Comparison of ENCODE assay signal across 1 cellular context in the genomic region with DNA sequence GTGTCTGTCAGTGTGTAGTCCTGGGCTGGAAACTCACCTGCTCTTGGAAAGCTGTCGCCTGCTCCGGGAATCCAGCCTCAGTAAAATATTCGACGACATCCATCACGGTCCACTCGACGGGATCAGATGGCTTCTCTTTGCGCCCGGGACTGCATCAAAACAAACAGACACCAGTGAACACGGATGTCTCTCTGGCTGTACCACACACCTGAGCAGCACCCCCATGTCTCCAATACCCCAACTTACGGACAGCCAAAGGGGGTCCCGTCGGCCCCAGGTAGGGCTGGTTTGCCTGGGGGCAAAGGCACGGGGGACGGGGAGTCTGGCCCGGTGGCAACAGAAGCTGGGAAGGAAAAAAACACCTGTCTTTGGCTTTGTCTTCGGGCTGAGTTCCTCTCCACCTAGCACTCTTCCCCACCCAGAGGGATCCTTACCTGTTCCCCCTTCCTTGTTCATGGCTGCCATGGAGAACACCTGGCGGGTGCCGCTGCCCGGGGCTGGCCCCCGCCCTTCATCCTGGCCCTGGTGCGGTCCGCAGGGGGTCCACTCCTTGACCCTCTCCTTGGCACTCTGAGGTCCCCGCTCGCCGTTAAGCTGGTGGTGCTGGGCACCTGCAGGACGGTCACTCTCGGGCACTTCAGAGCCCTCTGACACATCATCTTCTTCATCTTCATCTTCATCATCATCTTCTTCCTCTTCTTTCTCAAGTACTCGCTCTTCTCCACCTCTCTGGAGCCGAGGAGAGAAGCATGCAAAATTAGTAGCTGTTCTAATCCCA.
TF ChIP-seq lines count a peak whose summit lies in the region.

No MANE protein-coding gene starts in this region.

TF ChIP-seq in IMR-90, 13 proteins besides CTCF, POLR2A, EP300 and RAD21:
- TF ChIP-seq RFX5 (IDR thresholded peaks at IDR 0.05; ENCODE audit: low read depth, low read length) = no peak
- TF ChIP-seq RCOR1 (IDR thresholded peaks at IDR 0.05; ENCODE audit: insufficient replicate concordance, low read length) = no peak
- TF ChIP-seq CEBPB (IDR thresholded peaks at IDR 0.05; ENCODE audit: low read depth, low read length) = no peak
- TF ChIP-seq, protein P1, sequence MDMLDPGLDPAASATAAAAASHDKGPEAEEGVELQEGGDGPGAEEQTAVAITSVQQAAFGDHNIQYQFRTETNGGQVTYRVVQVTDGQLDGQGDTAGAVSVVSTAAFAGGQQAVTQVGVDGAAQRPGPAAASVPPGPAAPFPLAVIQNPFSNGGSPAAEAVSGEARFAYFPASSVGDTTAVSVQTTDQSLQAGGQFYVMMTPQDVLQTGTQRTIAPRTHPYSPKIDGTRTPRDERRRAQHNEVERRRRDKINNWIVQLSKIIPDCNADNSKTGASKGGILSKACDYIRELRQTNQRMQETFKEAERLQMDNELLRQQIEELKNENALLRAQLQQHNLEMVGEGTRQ (IDR thresholded peaks at IDR 0.05; ENCODE audit: low read depth, low read length) = no peak
- TF ChIP-seq MXI1 (IDR thresholded peaks at IDR 0.05; ENCODE audit: borderline replicate concordance, low read depth, low read length) = no peak
- TF ChIP-seq NFE2L2 (IDR thresholded peaks at IDR 0.05; ENCODE audit: low read depth, low read length) = no peak
- no peak for TF ChIP-seq MAZ (IDR thresholded peaks at IDR 0.05; ENCODE audit: borderline replicate concordance, low read depth, low read length)
- no peak for TF ChIP-seq BHLHE40 (IDR thresholded peaks at IDR 0.05; ENCODE audit: low read depth, low read length)
- TF ChIP-seq, protein P2, sequence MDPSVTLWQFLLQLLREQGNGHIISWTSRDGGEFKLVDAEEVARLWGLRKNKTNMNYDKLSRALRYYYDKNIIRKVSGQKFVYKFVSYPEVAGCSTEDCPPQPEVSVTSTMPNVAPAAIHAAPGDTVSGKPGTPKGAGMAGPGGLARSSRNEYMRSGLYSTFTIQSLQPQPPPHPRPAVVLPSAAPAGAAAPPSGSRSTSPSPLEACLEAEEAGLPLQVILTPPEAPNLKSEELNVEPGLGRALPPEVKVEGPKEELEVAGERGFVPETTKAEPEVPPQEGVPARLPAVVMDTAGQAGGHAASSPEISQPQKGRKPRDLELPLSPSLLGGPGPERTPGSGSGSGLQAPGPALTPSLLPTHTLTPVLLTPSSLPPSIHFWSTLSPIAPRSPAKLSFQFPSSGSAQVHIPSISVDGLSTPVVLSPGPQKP (IDR thresholded peaks at IDR 0.05; ENCODE audit: borderline replicate concordance, low read depth, low read length) = no peak
- no peak for TF ChIP-seq SMC3 (IDR thresholded peaks at IDR 0.05; ENCODE audit: low read depth, low read length)
- no peak for TF ChIP-seq MAFK (IDR thresholded peaks at IDR 0.05; ENCODE audit: low read depth, low read length)
- TF ChIP-seq CHD1 (IDR thresholded peaks at IDR 0.05; ENCODE audit: low read depth, low read length) = no peak
- TF ChIP-seq FOS (IDR thresholded peaks at IDR 0.05; ENCODE audit: low read depth, low read length) = no peak
